11 cellular contexts compared by ENCODE assay signal in genomic region chr4:11487876-11488545, GRCh38. TPM values are rescaled to one million over a fixed set of nuclear protein-coding genes. Genes with fewer than 3 reads are reported as not detected.
DNase-seq lines count a peak whose midpoint lies in the region; ATAC-seq and TF ChIP-seq lines count a peak whose summit lies in the region.
"Had no signal": no experiment of that assay in that cellular context is flagged by ENCODE, and none has a peak within 500 bp of the region (broad histone marks: within the 10 kb centered on the region; RNA-seq: fewer than 3 reads in every experiment).

No MANE protein-coding gene starts in this region.

- H3K4me3 ChIP-seq in CD8-positive, alpha-beta T cell (ENCODE audit: low read depth, low read length) = no peak overlapping the region
- no peak overlapping the region for H3K4me3 ChIP-seq in hepatocyte
- no peak overlapping the region for H3K4me3 ChIP-seq in MG63

- H3K9me3 Mint-ChIP-seq in CD8-positive, alpha-beta T cell = no peaks in the 10 kb centered on the region
- no peaks in the 10 kb centered on the region for H3K9me3 Mint-ChIP-seq in immature natural killer cell
- H3K9me3 Mint-ChIP-seq in effector memory CD8-positive, alpha-beta T cell = no peaks in the 10 kb centered on the region

- H3K36me3 ChIP-seq in CD8-positive, alpha-beta T cell (ENCODE audit: insufficient read depth, low read length) = no peaks in the 10 kb centered on the region
- H3K36me3 ChIP-seq in hepatocyte (replicated peaks; ENCODE audit: insufficient read depth, low read depth) (no peaks in the 10 kb centered on the region), MG63 (no peaks in the 10 kb centered on the region)

- no peaks in the 10 kb centered on the region for H3K79me2 ChIP-seq in hepatocyte

- H3K4me3 Mint-ChIP-seq in CD8-positive, alpha-beta T cell = no peak overlapping the region
- no peak overlapping the region for H3K4me3 Mint-ChIP-seq in immature natural killer cell
- no peak overlapping the region for H3K4me3 Mint-ChIP-seq in effector memory CD8-positive, alpha-beta T cell
- H3K4me3 Mint-ChIP-seq: WTC11 had no signal

- no peaks in the 10 kb centered on the region for H4K20me1 ChIP-seq in hepatocyte (ENCODE audit: insufficient read depth, poor library complexity, severe bottlenecking)

- POLR2A ChIA-PET in CD8-positive, alpha-beta T cell (lab: Charles Lee) = interaction anchor here (1.3 kb wide), 1 partner anchor 16 kb away, joined by 3 read pairs; no protein-coding TSS in a partner anchor

- H3K27me3 ChIP-seq in CD8-positive, alpha-beta T cell (ENCODE audit: insufficient read depth, low read length) = no peaks in the 10 kb centered on the region
- H3K27me3 ChIP-seq in hepatocyte (no peaks in the 10 kb centered on the region), MG63 (no peaks in the 10 kb centered on the region)

- peaks cover 14% of the 10 kb centered on the region for H3K4me1 Mint-ChIP-seq in CD8-positive, alpha-beta T cell (ENCODE audit: low read depth)
- no peaks in the 10 kb centered on the region for H3K4me1 Mint-ChIP-seq in immature natural killer cell
- H3K4me1 Mint-ChIP-seq in effector memory CD8-positive, alpha-beta T cell (ENCODE audit: low read depth in 2 of 2) = peaks cover 6 to 7% of the 10 kb centered on the region in 2 donors
- H3K4me1 Mint-ChIP-seq: WTC11 had no signal

- H3K36me3 Mint-ChIP-seq in CD8-positive, alpha-beta T cell = no peaks in the 10 kb centered on the region
- H3K36me3 Mint-ChIP-seq in immature natural killer cell = peaks cover 0 to 4% (median 0%) of the 10 kb centered on the region in 3 donors
- H3K36me3 Mint-ChIP-seq in effector memory CD8-positive, alpha-beta T cell (ENCODE audit: insufficient read depth) = no peaks in the 10 kb centered on the region

- no peak overlapping the region for H2AFZ ChIP-seq in hepatocyte

- ATAC-seq in CD8-positive, alpha-beta T cell = no peak
- ATAC-seq in HG02973 (IDR thresholded peaks at IDR 0.05; ENCODE audit: unreplicated experiment) = no peak
- no peak for ATAC-seq in effector memory CD8-positive, alpha-beta T cell (replicated peaks)
- ATAC-seq: WTC11 had no signal

- TF ChIP-seq CTCF in CD8-positive, alpha-beta T cell (IDR thresholded peaks at IDR 0.05) = no peak
- TF ChIP-seq CTCF in hepatocyte (IDR thresholded peaks at IDR 0.05; ENCODE audit: poor library complexity) = no peak

- CTCF ChIA-PET in CD8-positive, alpha-beta T cell (lab: Charles Lee) = no interaction called here

- WGBS in hepatocyte (ENCODE audit: low lambda C conversion rate, missing lambda C conversion rate) = 18% methylated on average over 3 of the region's 3 CpGs

- no peaks in the 10 kb centered on the region for H3K9me2 ChIP-seq in hepatocyte (replicated peaks; ENCODE audit: insufficient read depth)

- no peaks in the 10 kb centered on the region for H3K27me3 Mint-ChIP-seq in CD8-positive, alpha-beta T cell (ENCODE audit: low read depth)
- peaks cover 0 to 5% (median 5%) of the 10 kb centered on the region in 3 donors for H3K27me3 Mint-ChIP-seq in immature natural killer cell (ENCODE audit: low read depth in 3 of 3)
- no peaks in the 10 kb centered on the region for H3K27me3 Mint-ChIP-seq in effector memory CD8-positive, alpha-beta T cell

- H3K4me2 ChIP-seq in hepatocyte = no peak overlapping the region

- no peak for DNase-seq in CD8-positive, alpha-beta T cell
- peak; percentile 71 for DNase-seq in LoVo (ENCODE audit: low spot score)
- DNase-seq in RPMI7951 (ENCODE audit: low read depth) = peak; percentile 54
- DNase-seq in hepatocyte (ENCODE audit: low spot score) = peak; percentile 24
- DNase-seq in MG63 = no peak
- DNase-seq in immature natural killer cell = no peak
- DNase-seq in effector memory CD8-positive, alpha-beta T cell = no peak
- DNase-seq: activated gamma-delta T cell treated with Interleukin-2 at 50 U/mL for 16 hours, Caco-2 had no signal

- H3K27ac Mint-ChIP-seq in CD8-positive, alpha-beta T cell = peak overlapping the region; percentile 42
- no peak overlapping the region for H3K27ac Mint-ChIP-seq in immature natural killer cell
- peak overlapping the region in 1 of 2 donors; percentile 17 for H3K27ac Mint-ChIP-seq in effector memory CD8-positive, alpha-beta T cell
- H3K27ac Mint-ChIP-seq: WTC11 had no signal

- H3K9me3 ChIP-seq in CD8-positive, alpha-beta T cell (ENCODE audit: low read length) = no peaks in the 10 kb centered on the region
- H3K9me3 ChIP-seq in hepatocyte (ENCODE audit: low read depth) (no peaks in the 10 kb centered on the region), MG63 (no peaks in the 10 kb centered on the region)
- H3K9me3 ChIP-seq: Caco-2 had no signal

- peaks cover 10% of the 10 kb centered on the region for H3K4me1 ChIP-seq in CD8-positive, alpha-beta T cell (ENCODE audit: insufficient read depth, low read length)
- H3K4me1 ChIP-seq in hepatocyte (ENCODE audit: insufficient read depth) = peaks cover 17% of the 10 kb centered on the region

- no peak overlapping the region for H3K27ac ChIP-seq in CD8-positive, alpha-beta T cell (ENCODE audit: low read depth, low read length)
- H3K27ac ChIP-seq in hepatocyte = no peak overlapping the region

- intact Hi-C loops in CD8-positive, alpha-beta T cell (cut with DNase I, micrococcal nuclease) = loop anchor here in 1 of 2 experiments (10.0 kb wide), 1 partner anchor 63 kb away; the partner anchor contains the start of gene HS3ST1

RNA-seq across cellular contexts. Expression of gene HS3ST1, which starts 59.3 kb away (rescaled TPM):
- not detected for total RNA-seq in CD8-positive, alpha-beta T cell
- total RNA-seq in RPMI7951 (2014; rRNA removed; shearing (Covaris generic)) = under 0.01 TPM in 1 of 2 replicates, not detected in the other
- 1.5 and 1.7 TPM in 2 replicates for total RNA-seq in hepatocyte
- polyA plus RNA-seq in hepatocyte (6.9 and 7.4 TPM in 2 replicates), immature natural killer cell (under 1 TPM in 1 of 3 donors, not detected in 2; 0.03 TPM)
- 0.17 and 0.23 TPM in 2 replicates for total RNA-seq in MG63 (2014; rRNA removed; shearing (Covaris generic); ENCODE audit: low replicate concordance)

Comparison
In these comparisons a context has a peak if more than half of its experiments do, and no peak if none do; other contexts are left out.
1. DNase-seq: peak in LoVo (single experiment), RPMI7951 (single experiment) and hepatocyte (single experiment); none in CD8-positive, alpha-beta T cell (0 of 7), MG63 (single experiment), immature natural killer cell (0 of 3) and effector memory CD8-positive, alpha-beta T cell (0 of 3).